12 cellular contexts compared by ENCODE assay signal in genomic region chr6:111503194-111503593, GRCh38.
DNase-seq lines count a peak whose midpoint lies in the region; TF ChIP-seq lines count a peak whose summit lies in the region.
"Had no signal": no experiment of that assay in that cellular context is flagged by ENCODE, and none has a peak within 500 bp of the region (broad histone marks: within the 10 kb centered on the region; RNA-seq: fewer than 3 reads in every experiment).

No MANE protein-coding gene starts in this region.

- no peak overlapping the region for H3K27ac ChIP-seq in brain microvascular endothelial cell
- H3K27ac ChIP-seq: vagina had no signal

- no peak overlapping the region for H3K4me3 ChIP-seq in brain microvascular endothelial cell (ENCODE audit: low read depth, low read length)
- H3K4me3 ChIP-seq: vagina had no signal

- H3K4me1 Mint-ChIP-seq in nephron: peaks cover 19% of the 10 kb centered on the region

- H3K27me3 Mint-ChIP-seq in nephron (ENCODE audit: low read depth): no peaks in the 10 kb centered on the region

- peaks cover 19% of the 10 kb centered on the region for H3K36me3 Mint-ChIP-seq in nephron (ENCODE audit: low read depth)

- peak overlapping the region; percentile 84 to 91 (median 88) for H3K27ac Mint-ChIP-seq in nephron

- no peaks in the 10 kb centered on the region for H3K36me3 ChIP-seq in brain microvascular endothelial cell (replicated peaks)
- H3K36me3 ChIP-seq: vagina had no signal

- in situ Hi-C loops in brain microvascular endothelial cell (cut with HindIII; ENCODE audit: low pct_ligation_motif_present, low sequenced_read_pairs): no loop called here

- H3K27me3 ChIP-seq in brain microvascular endothelial cell (replicated peaks): no peaks in the 10 kb centered on the region
- H3K27me3 ChIP-seq: vagina had no signal

- DNase-seq in ELR (ENCODE audit: low read depth): peak; percentile 37
- DNase-seq in NCI-H2171 (lab: John Stamatoyannopoulos, UW): peak; percentile 50
- DNase-seq in brain microvascular endothelial cell: peak; percentile 32
- no peak for DNase-seq in midbrain (lab: John Stamatoyannopoulos, UW)
- no peak for DNase-seq in stimulated activated CD4-positive, alpha-beta T cell treated with anti-CD3 and anti-CD28 coated beads, Interleukin-4, amount 100 ng/mL, for 4 hours
- DNase-seq in stimulated activated CD4-positive, alpha-beta T cell treated with anti-CD3 and anti-CD28 coated beads, Interleukin-1b, Interleukin-23, amount 100 ng/mL, for 48 hours: no peak
- DNase-seq: central memory CD4-positive, alpha-beta T cell; GDM1; head of caudate nucleus; stimulated activated CD4-positive, alpha-beta T cell treated with anti-CD3 and anti-CD28 coated beads, Interleukin-4, amount 100 ng/mL, for 1 hour had no signal

- peaks cover 12% of the 10 kb centered on the region for H3K9me3 Mint-ChIP-seq in nephron

- no peak overlapping the region for H3K4me3 Mint-ChIP-seq in nephron

- peak; percentile 10 for TF ChIP-seq CTCF in brain microvascular endothelial cell (IDR thresholded peaks at IDR 0.05; ENCODE audit: low read depth, low read length, missing control alignments)
- no peak for TF ChIP-seq CTCF in nephron (IDR thresholded peaks at IDR 0.05; ENCODE audit: unreplicated experiment in 3 of 3)

Comparison
In these comparisons a context has a peak if more than half of its experiments do, and no peak if none do; other contexts are left out.
1. DNase-seq: peak in ELR (single experiment), NCI-H2171 (single experiment) and brain microvascular endothelial cell (single experiment); none in midbrain (single experiment), stimulated activated CD4-positive, alpha-beta T cell treated with anti-CD3 and anti-CD28 coated beads, Interleukin-4, amount 100 ng/mL, for 4 hours (0 of 2) and stimulated activated CD4-positive, alpha-beta T cell treated with anti-CD3 and anti-CD28 coated beads, Interleukin-1b, Interleukin-23, amount 100 ng/mL, for 48 hours (single experiment).